In the genomic region with DNA sequence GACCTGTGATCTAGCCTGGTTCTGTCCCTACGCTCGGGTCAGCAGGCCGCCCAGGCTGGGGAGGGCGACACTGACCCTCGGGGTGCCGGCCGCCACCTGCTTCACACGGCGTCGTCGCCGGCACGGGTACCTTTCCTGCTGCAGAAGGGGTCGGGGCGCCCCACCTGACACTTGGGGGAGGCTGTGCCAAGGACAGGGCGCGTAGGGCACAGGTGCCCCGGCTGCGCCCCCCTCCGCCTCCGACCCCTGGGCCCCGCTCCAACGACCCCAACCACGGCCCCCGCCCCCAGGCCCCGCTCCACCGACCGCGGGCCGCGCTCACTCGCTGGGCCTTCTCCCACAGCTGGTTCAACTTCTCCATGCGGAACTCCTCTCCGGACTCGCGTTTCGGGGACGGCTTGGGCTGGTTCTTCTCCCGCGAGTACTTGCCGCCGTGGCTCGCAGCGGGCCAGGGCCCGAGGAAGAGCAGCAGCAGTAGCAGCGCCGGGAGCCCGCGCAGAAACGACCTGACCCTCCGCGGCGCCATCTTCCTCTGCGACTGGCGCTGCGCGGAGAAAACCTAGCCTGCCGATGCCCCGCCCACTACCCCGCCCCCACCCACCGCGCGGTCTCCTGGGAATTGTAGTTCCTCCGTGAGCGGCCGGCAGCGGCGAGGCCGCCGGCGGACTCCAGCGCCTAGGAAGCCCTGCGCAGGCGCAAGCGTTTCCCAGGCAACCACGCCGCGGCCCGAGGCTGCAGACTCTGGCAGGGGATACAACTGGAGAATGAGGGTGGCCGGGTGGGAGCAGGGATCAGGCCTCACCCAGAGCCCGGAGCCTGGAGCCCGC, we compare ENCODE assay signal across 8 cellular contexts. TPM values are rescaled to one million over a fixed set of nuclear protein-coding genes. Genes with fewer than 3 reads are reported as not detected.
DNase-seq lines count a peak whose midpoint lies in the region; ATAC-seq and TF ChIP-seq lines count a peak whose summit lies in the region.

Gene LRPAP1 (minus strand): TSS at position 536 of the 827 bp plus-strand sequence. CDS start 10 bp downstream, at position 526.

- intact Hi-C loops in breast epithelium (cut with DNase I; ENCODE audit: low total_unique reads): no loop called here

- peak within 1 kb of the TSS; percentile 98 for H3K4me2 ChIP-seq in smooth muscle cell

- under 1% methylated on average over 48 of the region's 82 CpGs for WGBS in smooth muscle cell (ENCODE audit: low lambda C conversion rate)

- H3K27me3 ChIP-seq in WERI-Rb-1 (ENCODE audit: insufficient read depth, low read depth, severe bottlenecking) (no peaks in the 10 kb centered on the region), breast epithelium (no peaks in the 10 kb centered on the region), smooth muscle cell (ENCODE audit: low read depth) (no peaks in the 10 kb centered on the region)

- H3K9ac ChIP-seq in smooth muscle cell (ENCODE audit: low read depth): peak within 1 kb of the TSS; percentile 83

- H3K9me3 ChIP-seq in WERI-Rb-1 (ENCODE audit: severe bottlenecking): no peaks in the 10 kb centered on the region
- no peaks in the 10 kb centered on the region for H3K9me3 ChIP-seq in breast epithelium
- H3K9me3 ChIP-seq in smooth muscle cell (replicated peaks; ENCODE audit: low read depth): no peaks in the 10 kb centered on the region

- ATAC-seq in GM18858 (IDR thresholded peaks at IDR 0.05; ENCODE audit: unreplicated experiment) (peak; percentile 84), HG03095 (IDR thresholded peaks at IDR 0.05; ENCODE audit: unreplicated experiment) (peak; percentile 82)

- H3K4me1 ChIP-seq in breast epithelium (peaks cover 8 to 10% of the 10 kb centered on the region in 2 donors), smooth muscle cell (ENCODE audit: low read depth) (peaks cover 16% of the 10 kb centered on the region)

- peaks cover 47% of the 10 kb centered on the region for H4K20me1 ChIP-seq in smooth muscle cell (ENCODE audit: low read depth)

- H2AFZ ChIP-seq in smooth muscle cell (ENCODE audit: low read depth): peak within 1 kb of the TSS; percentile 98

- H3K27ac ChIP-seq in WERI-Rb-1 (peak within 1 kb of the TSS; percentile 87), breast epithelium (peak within 1 kb of the TSS; percentile 45 to 74), smooth muscle cell (ENCODE audit: low read depth) (no peak within 1 kb of the TSS)

- peak; percentile 79 for TF ChIP-seq POLR2A in breast epithelium (IDR thresholded peaks at IDR 0.05)

- 0 out of 2 replicates have a peak, but pooled peaks have one; percentile 2 for TF ChIP-seq CTCF in WERI-Rb-1 (IDR thresholded peaks at IDR 0.05; ENCODE audit: low read depth, low read length)
- no peak for TF ChIP-seq CTCF in breast epithelium (IDR thresholded peaks at IDR 0.05)
- TF ChIP-seq CTCF in smooth muscle cell (IDR thresholded peaks at IDR 0.05; ENCODE audit: borderline replicate concordance, insufficient read depth, poor library complexity, severe bottlenecking): no peak

- peaks cover 35% of the 10 kb centered on the region for H3K79me2 ChIP-seq in smooth muscle cell (ENCODE audit: low read depth)

- peak within 1 kb of the TSS; percentile 75 for H3K4me3 ChIP-seq in WERI-Rb-1 (ENCODE audit: low read depth, low read length)
- H3K4me3 ChIP-seq in breast epithelium: peak within 1 kb of the TSS; percentile 74 to 90 (median 77)
- peak within 1 kb of the TSS; percentile 99 for H3K4me3 ChIP-seq in smooth muscle cell

- no peaks in the 10 kb centered on the region for H3F3A ChIP-seq in smooth muscle cell (ENCODE audit: low read depth)

- DNase-seq in 8988T: peak; percentile 100
- peak; percentile 89 for DNase-seq in NCI-H2196 (lab: John Stamatoyannopoulos, UW; ENCODE audit: unreplicated experiment)
- DNase-seq in WERI-Rb-1: peak; percentile 94
- peak; percentile 84 for DNase-seq in breast epithelium (ENCODE audit: low spot score in 2 of 2)
- peak; percentile 100 for DNase-seq in iPS-NIHi11 (ENCODE audit: low spot score)
- peak; percentile 87 for DNase-seq in smooth muscle cell (lab: John Stamatoyannopoulos, UW; ENCODE audit: unreplicated experiment)

- H3K36me3 ChIP-seq in WERI-Rb-1 (peaks cover 31% of the 10 kb centered on the region), breast epithelium (no peaks in the 10 kb centered on the region), smooth muscle cell (ENCODE audit: low read depth) (no peaks in the 10 kb centered on the region)

RNA-seq across cellular contexts. Expression of gene LRPAP1, which starts in this region (rescaled TPM):
- total RNA-seq in breast epithelium (100 to 1,000 TPM; 104 to 204 (median 111) TPM), smooth muscle cell (82.6 and 87.0 TPM in 2 replicates)
- 277 and 293 TPM in 2 replicates for polyA plus RNA-seq in smooth muscle cell
